16 cellular contexts compared by ENCODE assay signal in genomic region chrX:40062525-40063193, GRCh38. TPM values are rescaled to one million over a fixed set of nuclear protein-coding genes. Genes with fewer than 3 reads are reported as not detected.
DNase-seq lines count a peak whose midpoint lies in the region; ATAC-seq and TF ChIP-seq lines count a peak whose summit lies in the region.
"Had no signal": no experiment of that assay in that cellular context is flagged by ENCODE, and none has a peak within 500 bp of the region (broad histone marks: within the 10 kb centered on the region; RNA-seq: fewer than 3 reads in every experiment).

No MANE protein-coding gene starts in this region.

- DNase-seq in CD8-positive, alpha-beta T cell, result no peak
- DNase-seq in Jurkat, Clone E6-1 (ENCODE audit: low read depth, low spot score), result peak; percentile 50
- DNase-seq in occipital lobe (lab: John Stamatoyannopoulos, UW) (peak; percentile 28), NCI-H2107 (lab: John Stamatoyannopoulos, UW) (no peak)
- DNase-seq: DMS79; lower lobe of right lung; MM.1S; NCI-H2171 treated with DMSO at 0.1 percent for 48 hours; SHP77 treated with DMSO at 0.1 percent for 48 hours; small intestine; stimulated activated naive CD4-positive, alpha-beta T cell treated with Interleukin-2 at 50 U/mL for 16 hours had no signal

- H3K36me3 Mint-ChIP-seq in CD8-positive, alpha-beta T cell, result peaks cover 54% of the 10 kb centered on the region

- no peak for TF ChIP-seq CTCF in CD8-positive, alpha-beta T cell (IDR thresholded peaks at IDR 0.05)
- TF ChIP-seq CTCF in gastroesophageal sphincter (IDR thresholded peaks at IDR 0.05), result no peak

- no peak overlapping the region for H3K4me3 Mint-ChIP-seq in CD8-positive, alpha-beta T cell
- H3K4me3 Mint-ChIP-seq: activated T-helper 1 cell treated with anti-CD3 and anti-CD28 coated beads, Interleukin-12 subunit alpha, Interleukin-12 subunit beta, Interleukin-2, Interleukin-4 antibody, amounts not matched to agents 30 ng/mL and 10 ng/mL and 1 ng/mL, durations not matched to agents 14 hours and 24 hours and 36 hours had no signal

- peaks cover 11% of the 10 kb centered on the region for H3K36me3 ChIP-seq in CD8-positive, alpha-beta T cell (ENCODE audit: insufficient read depth, low read length)
- peaks cover 0 to 66% of the 10 kb centered on the region in 2 donors for H3K36me3 ChIP-seq in gastroesophageal sphincter

- TF ChIP-seq EP300 in gastroesophageal sphincter (IDR thresholded peaks at IDR 0.05), result no peak

- TF ChIP-seq POLR2A in gastroesophageal sphincter (IDR thresholded peaks at IDR 0.05), result no peak

- H3K27ac Mint-ChIP-seq in CD8-positive, alpha-beta T cell, result peak overlapping the region; percentile 49
- H3K27ac Mint-ChIP-seq: activated T-helper 1 cell treated with anti-CD3 and anti-CD28 coated beads, Interleukin-12 subunit alpha, Interleukin-12 subunit beta, Interleukin-2, Interleukin-4 antibody, amounts not matched to agents 30 ng/mL and 10 ng/mL and 1 ng/mL, durations not matched to agents 14 hours and 24 hours and 36 hours had no signal

- H3K27ac ChIP-seq in CD8-positive, alpha-beta T cell (ENCODE audit: low read depth, low read length), result no peak overlapping the region
- peak overlapping the region in 1 of 4 donors; percentile 41 for H3K27ac ChIP-seq in gastroesophageal sphincter
- H3K27ac ChIP-seq: lower lobe of right lung, neutrophil had no signal

- whole genome bisulfite sequencing in gastroesophageal sphincter (ENCODE audit: low coverage in 1 of 2), 2 donors, result 43 to 62% methylated on average over 5 to 13 of the region's 25 CpGs

- no peak overlapping the region for H3K4me3 ChIP-seq in CD8-positive, alpha-beta T cell (ENCODE audit: low read depth, low read length)
- no peak overlapping the region for H3K4me3 ChIP-seq in Jurkat, Clone E6-1 (ENCODE audit: low read length)
- no peak overlapping the region for H3K4me3 ChIP-seq in gastroesophageal sphincter
- H3K4me3 ChIP-seq: lower lobe of right lung had no signal

- intact Hi-C loops in CD8-positive, alpha-beta T cell (cut with DNase I, micrococcal nuclease), result loop anchor here (5.0 to 10.0 kb wide), 5 partner anchors 35 to 328 kb away; partner anchors contain the start of gene BCOR (in 1 of the 2)

- H3K4me1 Mint-ChIP-seq in CD8-positive, alpha-beta T cell (ENCODE audit: low read depth), result peaks cover 64% of the 10 kb centered on the region

- H3K9me3 Mint-ChIP-seq in CD8-positive, alpha-beta T cell, result no peaks in the 10 kb centered on the region
- H3K9me3 Mint-ChIP-seq: activated T-helper 1 cell treated with anti-CD3 and anti-CD28 coated beads, Interleukin-12 subunit alpha, Interleukin-12 subunit beta, Interleukin-2, Interleukin-4 antibody, amounts not matched to agents 30 ng/mL and 10 ng/mL and 1 ng/mL, durations not matched to agents 14 hours and 24 hours and 36 hours had no signal

- no peaks in the 10 kb centered on the region for H3K27me3 ChIP-seq in CD8-positive, alpha-beta T cell (ENCODE audit: insufficient read depth, low read length)
- H3K27me3 ChIP-seq in gastroesophageal sphincter, result no peaks in the 10 kb centered on the region
- H3K27me3 ChIP-seq: neutrophil had no signal

- no peak for ATAC-seq in CD8-positive, alpha-beta T cell
- peak; percentile 37 for ATAC-seq in gastroesophageal sphincter
- ATAC-seq in HG03025 (IDR thresholded peaks at IDR 0.05; ENCODE audit: low FRiP score, unreplicated experiment), result no peak
- ATAC-seq in HG03354 (IDR thresholded peaks at IDR 0.05; ENCODE audit: poor library complexity, severe bottlenecking, unreplicated experiment), result no peak
- ATAC-seq: lower lobe of right lung had no signal

- H3K4me1 ChIP-seq in CD8-positive, alpha-beta T cell (ENCODE audit: insufficient read depth, low read length), result peaks cover 54% of the 10 kb centered on the region
- H3K4me1 ChIP-seq in gastroesophageal sphincter, result peaks cover 0 to 19% (median 0%) of the 10 kb centered on the region in 3 donors
- H3K4me1 ChIP-seq: lower lobe of right lung had no signal

- H3K9me3 ChIP-seq in CD8-positive, alpha-beta T cell (ENCODE audit: low read length), result no peaks in the 10 kb centered on the region
- H3K9me3 ChIP-seq in gastroesophageal sphincter, result no peaks in the 10 kb centered on the region
- H3K9me3 ChIP-seq: lower lobe of right lung, neutrophil had no signal

- H3K27me3 Mint-ChIP-seq in CD8-positive, alpha-beta T cell (ENCODE audit: low read depth), result no peaks in the 10 kb centered on the region

- CTCF ChIA-PET in CD8-positive, alpha-beta T cell (lab: Charles Lee), result no interaction called here

- POLR2A ChIA-PET in CD8-positive, alpha-beta T cell (lab: Charles Lee), result interaction anchor here (1.8 to 2.2 kb wide), 2 partner anchors 34 to 90 kb away, joined by 6 to 7 read pairs; partner anchors contain the start of gene BCOR

RNA-seq across cellular contexts. Expression of gene BCOR, which starts 35.1 kb away (rescaled TPM):
- 10 to 100 TPM; 35.5 to 38.5 TPM for total RNA-seq in CD8-positive, alpha-beta T cell
- polyA plus RNA-seq in Jurkat, Clone E6-1 (2012; ENCODE audit: insufficient read depth, insufficient read length), result 30.6 TPM
- total RNA-seq in gastroesophageal sphincter, result 10 to 100 TPM; 18.4 to 27.4 (median 21.4) TPM
- 26.0 TPM for total RNA-seq in occipital lobe

Comparison
In these comparisons a context has a peak if more than half of its experiments do, and no peak if none do; other contexts are left out.
1. DNase-seq: peak in Jurkat, Clone E6-1 (single experiment) and occipital lobe (single experiment); none in CD8-positive, alpha-beta T cell (0 of 7) and NCI-H2107 (single experiment).